ENCODE assay signal across 8 cellular contexts in the genomic region with DNA sequence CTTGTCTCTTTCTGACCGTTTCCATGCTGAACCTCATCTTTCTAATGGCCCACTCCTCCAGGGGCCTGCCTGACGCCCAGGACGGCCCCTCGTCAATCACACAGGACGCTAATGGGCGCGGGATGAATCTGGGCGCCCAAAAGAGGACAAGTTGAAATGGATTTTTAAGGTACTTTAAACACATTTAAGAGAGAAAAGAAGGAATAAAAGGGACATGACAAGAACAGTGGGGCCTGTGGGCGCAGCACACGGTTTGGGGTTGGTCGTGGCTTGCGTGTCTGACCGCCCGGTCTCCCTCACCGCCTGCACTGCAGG. TPM values are rescaled to one million over a fixed set of nuclear protein-coding genes. Genes with fewer than 3 reads are reported as not detected.
DNase-seq lines count a peak whose midpoint lies in the region; ATAC-seq and TF ChIP-seq lines count a peak whose summit lies in the region.

No MANE protein-coding gene starts in this region.

- H3K36me3 ChIP-seq in Caco-2 (ENCODE audit: control insufficient read depth, insufficient read depth, low read length): no peaks in the 10 kb centered on the region

- H3K27me3 Mint-ChIP-seq in Caco-2 (ENCODE audit: insufficient read depth, unreplicated experiment): no peaks in the 10 kb centered on the region
- no peaks in the 10 kb centered on the region for H3K27me3 Mint-ChIP-seq in chondrocyte (ENCODE audit: low read depth)
- no peaks in the 10 kb centered on the region for H3K27me3 Mint-ChIP-seq in naive B cell

- intact Hi-C loops in Caco-2 (cut with micrococcal nuclease; ENCODE audit: unreplicated experiment): loop anchor here (1.0 kb wide), 1 partner anchor 43 kb away; no protein-coding TSS in a partner anchor

- H3K4me3 ChIP-seq in Caco-2 (ENCODE audit: low read depth, low read length): peak overlapping the region; percentile 42

- POLR2A ChIA-PET in Caco-2 (lab: Charles Lee): no interaction called here

- ATAC-seq in HG03469 (IDR thresholded peaks at IDR 0.05; ENCODE audit: unreplicated experiment): peak; percentile 4
- ATAC-seq in naive B cell (ENCODE audit: low read depth in 2 of 2): no peak
- ATAC-seq in HG03108 (IDR thresholded peaks at IDR 0.05; ENCODE audit: unreplicated experiment): no peak

- no peaks in the 10 kb centered on the region for H3K9me3 Mint-ChIP-seq in Caco-2 (ENCODE audit: unreplicated experiment)
- peaks cover 7% of the 10 kb centered on the region for H3K9me3 Mint-ChIP-seq in chondrocyte (ENCODE audit: low read depth)
- peaks cover 0 to 22% (median 8%) of the 10 kb centered on the region in 7 donors for H3K9me3 Mint-ChIP-seq in naive B cell

- H3K36me3 Mint-ChIP-seq in Caco-2 (ENCODE audit: insufficient read depth, unreplicated experiment) (no peaks in the 10 kb centered on the region), chondrocyte (ENCODE audit: low read depth) (no peaks in the 10 kb centered on the region), naive B cell (peaks cover 0 to 9% of the 10 kb centered on the region in 2 donors)

- TF ChIP-seq CTCF in Caco-2 (IDR thresholded peaks at IDR 0.05; ENCODE audit: insufficient read depth in 1 of 2, low read depth in 1 of 2, low read length in 1 of 2, severe bottlenecking in 1 of 2, unreplicated experiment in 1 of 2) (no peak), chondrocyte (IDR thresholded peaks at IDR 0.05) (no peak)

- H3K4me1 Mint-ChIP-seq in Caco-2 (ENCODE audit: low read depth, unreplicated experiment) (peaks cover 9% of the 10 kb centered on the region), chondrocyte (ENCODE audit: low read depth) (peaks cover 37% of the 10 kb centered on the region), naive B cell (peaks cover 22 to 39% (median 35%) of the 10 kb centered on the region in 3 donors)

- H3K9me3 ChIP-seq in Caco-2: no peaks in the 10 kb centered on the region

- H3K4me1 ChIP-seq in Caco-2: no peaks in the 10 kb centered on the region

- DNase-seq in Caco-2 (no peak), chondrocyte (ENCODE audit: low spot score) (no peak), naive B cell (no peak), DMS153 (lab: John Stamatoyannopoulos, UW) (no peak), NCI-H187 (lab: John Stamatoyannopoulos, UW) (no peak)
- no peak for DNase-seq in activated CD4-positive, CD25-positive, alpha-beta regulatory T cell (lab: John Stamatoyannopoulos, UW)

- peak overlapping the region; percentile 53 for H3K27ac Mint-ChIP-seq in Caco-2 (ENCODE audit: unreplicated experiment)
- H3K27ac Mint-ChIP-seq in chondrocyte (ENCODE audit: unreplicated experiment): peak overlapping the region; percentile 37
- H3K27ac Mint-ChIP-seq in naive B cell: peak overlapping the region in 5 of 6 donors; percentile 82 to 96 (median 87)

- H3K4me3 Mint-ChIP-seq in Caco-2 (ENCODE audit: unreplicated experiment): peak overlapping the region; percentile 80
- peak overlapping the region; percentile 76 for H3K4me3 Mint-ChIP-seq in chondrocyte (ENCODE audit: unreplicated experiment)
- H3K4me3 Mint-ChIP-seq in naive B cell: peak overlapping the region; percentile 73 to 93 (median 86)

- BruUV-seq in Caco-2 (replicated peaks; lab: Mats Ljungman, UMichigan): no TSS peak

- no peaks in the 10 kb centered on the region for H3K27me3 ChIP-seq in Caco-2 (replicated peaks; ENCODE audit: control insufficient read depth, insufficient read depth, low read length)

- CTCF ChIA-PET in Caco-2 (lab: Charles Lee): no interaction called here

RNA-seq across cellular contexts. Expression of a gene that starts 0.6 kb away (rescaled TPM):
- 33.9 and 38.9 TPM in 2 replicates for total RNA-seq in Caco-2 (2022)
- 59.1 to 62.6 TPM (median 61.8 TPM) in 3 replicates for total RNA-seq in chondrocyte
- polyA plus RNA-seq in naive B cell (ENCODE audit: low read depth in 6 of 6): 10 to 100 TPM; 50.7 to 64.6 (median 60.0) TPM

Comparison
In these comparisons a context has a peak if more than half of its experiments do, and no peak if none do; other contexts are left out.
1. H3K27ac Mint-ChIP-seq: peak in every context shown above with its lines; median percentile 87 in naive B cell; 53 in Caco-2; 37 in chondrocyte.